Comparison of ENCODE assay signal across 7 cellular contexts in genomic region chr15:77034620-77035467, GRCh38. TPM values are rescaled to one million over a fixed set of nuclear protein-coding genes. Genes with fewer than 3 reads are reported as not detected.
DNase-seq lines count a peak whose midpoint lies in the region; ATAC-seq and TF ChIP-seq lines count a peak whose summit lies in the region.

No MANE protein-coding gene starts in this region.

- DNase-seq in GM20000 (ENCODE audit: low spot score) (peak; percentile 66), T-helper 17 cell (peak in 2 of 3 donors; percentile 9 to 25), choroid plexus epithelial cell (ENCODE audit: low read depth) (peak; percentile 39), mesothelial cell of epicardium (ENCODE audit: low spot score in 2 of 2, unreplicated experiment in 2 of 2) (peak; percentile 21 to 47), ureter (ENCODE audit: low spot score) (peak; percentile 43), cortex of kidney (lab: John Stamatoyannopoulos, UW) (no peak)

- peak overlapping the region; percentile 82 for H3K4me3 Mint-ChIP-seq in T-helper 17 cell
- no peak overlapping the region for H3K4me3 Mint-ChIP-seq in mesothelial cell of epicardium

- H3K27me3 Mint-ChIP-seq in T-helper 17 cell (no peaks in the 10 kb centered on the region), mesothelial cell of epicardium (ENCODE audit: low read depth) (no peaks in the 10 kb centered on the region)

- TF ChIP-seq CTCF in GM20000 (IDR thresholded peaks at IDR 0.05; ENCODE audit: extremely low read depth, missing control alignments) (peak; percentile 50), choroid plexus epithelial cell (conservative IDR thresholded peaks at IDR 0.05; ENCODE audit: low read depth, low read length) (peak; percentile 81), mesothelial cell of epicardium (IDR thresholded peaks at IDR 0.05; ENCODE audit: unreplicated experiment) (peak; percentile 39)

- no peak for ATAC-seq in T-helper 17 cell
- no peak for ATAC-seq in HG03108 (IDR thresholded peaks at IDR 0.05; ENCODE audit: unreplicated experiment)

- H3K4me1 Mint-ChIP-seq in T-helper 17 cell (peaks cover 17% of the 10 kb centered on the region), mesothelial cell of epicardium (peaks cover 2% of the 10 kb centered on the region)

- H3K4me3 ChIP-seq in choroid plexus epithelial cell (ENCODE audit: low read depth, low read length): no peak overlapping the region

- H3K9me3 ChIP-seq in T-helper 17 cell (ENCODE audit: control insufficient read depth, low read length, poor library complexity, severe bottlenecking): no peaks in the 10 kb centered on the region

- no peaks in the 10 kb centered on the region for H3K9me3 Mint-ChIP-seq in mesothelial cell of epicardium

- H3K36me3 Mint-ChIP-seq in T-helper 17 cell (ENCODE audit: low read depth): peaks cover 12% of the 10 kb centered on the region
- peaks cover 14% of the 10 kb centered on the region for H3K36me3 Mint-ChIP-seq in mesothelial cell of epicardium

- H3K27ac Mint-ChIP-seq in T-helper 17 cell (peak overlapping the region; percentile 43), mesothelial cell of epicardium (peak overlapping the region; percentile 25)

RNA-seq across cellular contexts. Expression of gene TSPAN3, which starts 36.1 kb away (rescaled TPM):
- total RNA-seq in T-helper 17 cell (10 to 100 TPM; 10.6 to 11.0 TPM), mesothelial cell of epicardium (301 to 312 TPM (median 307 TPM) in 3 replicates), ureter (166 TPM)

RNA-seq across cellular contexts. Expression of gene PSTPIP1, which starts 39.9 kb away (rescaled TPM):
- total RNA-seq in T-helper 17 cell (100 to 1,000 TPM; 115 to 129 TPM), mesothelial cell of epicardium (0.59 TPM in 1 of 3 replicates, not detected in the others), ureter (12.3 TPM)

Comparison
In these comparisons a context has a peak if more than half of its experiments do, and no peak if none do; other contexts are left out.
1. RNA of gene TSPAN3, which starts 36.1 kb away (total RNA-seq): 301 to 312 TPM in mesothelial cell of epicardium and 166 TPM in ureter (single experiment); 10.6 to 11.0 TPM in T-helper 17 cell; every median in the first group is over 10 times any median in the second.
2. Peak in every context shown above with its lines, with median percentiles within 50 percentile points of each other: CTCF ChIP-seq.